Comparison of ENCODE assay signal across 22 cellular contexts in genomic region chr12:83158613-83159207, GRCh38.
"Had no signal": no experiment of that assay in that cellular context is flagged by ENCODE, and none has a peak within 500 bp of the region (broad histone marks: within the 10 kb centered on the region; RNA-seq: fewer than 3 reads in every experiment).

No MANE protein-coding gene starts in this region.

- H3K9me3 ChIP-seq: colonic mucosa, esophagus squamous epithelium, neutrophil, pancreas, psoas muscle, thyroid gland, upper lobe of right lung had no signal

- DNase-seq: activated CD4-positive, alpha-beta memory T cell treated with anti-CD3 and anti-CD28 coated beads, Interleukin-2, amount 10 ng/mL, durations not matched to agents 7 days and 5 days; activated CD4-positive, alpha-beta T cell treated with anti-CD3 and anti-CD28 coated beads, Interleukin-2, amount 10 ng/mL, durations not matched to agents 24 days and 14 days; activated effector memory CD4-positive, alpha-beta T cell treated with anti-CD3 and anti-CD28 coated beads, Interleukin-2, amount 50 U/mL, for 16 hours; activated naive CD4-positive, alpha-beta T cell treated with anti-CD3 and anti-CD28 coated beads, Interleukin-2, amount 10 ng/mL, durations not matched to agents 7 days and 5 days; amygdala; colonic mucosa; dorsolateral prefrontal cortex; esophagus squamous epithelium; heart left ventricle; left ventricle myocardium superior; mammary epithelial cell; natural killer cell; pancreas; psoas muscle; right cardiac atrium; stimulated activated CD4-positive, alpha-beta T cell treated with anti-CD3 and anti-CD28 coated beads, Interleukin-4, amount 100 ng/mL, for 24 hours; stimulated activated naive CD4-positive, alpha-beta T cell treated with Interleukin-2 at 50 U/mL for 16 hours; thyroid gland; upper lobe of right lung had no signal

- H3K4me1 ChIP-seq: colonic mucosa, esophagus squamous epithelium, heart left ventricle, psoas muscle, thyroid gland, upper lobe of right lung had no signal

- ATAC-seq: heart left ventricle, left ventricle myocardium superior, natural killer cell, pancreas, psoas muscle, right cardiac atrium, upper lobe of right lung had no signal

- H3K4me3 ChIP-seq: colonic mucosa, dorsolateral prefrontal cortex, esophagus squamous epithelium, heart left ventricle, pancreas, psoas muscle, thyroid gland, upper lobe of right lung had no signal

- H3K36me3 ChIP-seq: colonic mucosa, esophagus squamous epithelium, heart left ventricle, neutrophil, pancreas, thyroid gland, upper lobe of right lung had no signal

- H3K27ac ChIP-seq: colonic mucosa, dorsolateral prefrontal cortex, esophagus squamous epithelium, heart left ventricle, neutrophil, pancreas, psoas muscle, thyroid gland, upper lobe of right lung had no signal

- FAIRE-seq: bronchial epithelial cell, islet of Langerhans, pancreas had no signal

- H3K27me3 ChIP-seq: colonic mucosa, dorsolateral prefrontal cortex, esophagus squamous epithelium, heart left ventricle, neutrophil, pancreas, thyroid gland, upper lobe of right lung had no signal
